Comparison of ENCODE assay signal across 19 cellular contexts in genomic region chr1:175576870-175577269, GRCh38.
"Had no signal": no experiment of that assay in that cellular context is flagged by ENCODE, and none has a peak within 500 bp of the region (broad histone marks: within the 10 kb centered on the region; RNA-seq: fewer than 3 reads in every experiment).

No MANE protein-coding gene starts in this region.

- H3K36me3 Mint-ChIP-seq: naive thymus-derived CD4-positive, alpha-beta T cell had no signal

- ATAC-seq: naive thymus-derived CD4-positive, alpha-beta T cell; sciatic nerve; stimulated activated memory B cell treated with anti-CD40 and anti-IgM and Interleukin-4, amounts not matched to agents 10 μg/mL and 1 μg/mL and 100 μg/mL, for 72 hours had no signal

- H3K79me2 ChIP-seq: hepatocyte had no signal

- H2AFZ ChIP-seq: hepatocyte had no signal

- H3K27me3 ChIP-seq: spleen, upper lobe of left lung, uterus had no signal

- H3K4me1 Mint-ChIP-seq: naive thymus-derived CD4-positive, alpha-beta T cell; stimulated activated memory B cell treated with anti-CD40 and anti-IgM and Interleukin-4, amounts not matched to agents 10 μg/mL and 1 μg/mL and 100 μg/mL, for 72 hours had no signal

- H3K27ac Mint-ChIP-seq: naive thymus-derived CD4-positive, alpha-beta T cell; stimulated activated memory B cell treated with anti-CD40 and anti-IgM and Interleukin-4, amounts not matched to agents 10 μg/mL and 1 μg/mL and 100 μg/mL, for 72 hours; stimulated activated naive CD8-positive, alpha-beta T cell treated with anti-CD3 and anti-CD28 coated beads, Interleukin-15, Interleukin-2, amounts not matched to agents 100 ng/mL and 50 ng/mL, for 24 hours had no signal

- H3K9me3 Mint-ChIP-seq: stimulated activated memory B cell treated with anti-CD40 and anti-IgM and Interleukin-4, amounts not matched to agents 10 μg/mL and 1 μg/mL and 100 μg/mL, for 72 hours; stimulated activated naive CD8-positive, alpha-beta T cell treated with anti-CD3 and anti-CD28 coated beads, Interleukin-15, Interleukin-2, amounts not matched to agents 100 ng/mL and 50 ng/mL, for 24 hours had no signal

- DNase-seq: dorsolateral prefrontal cortex; effector CD8-positive, alpha-beta T cell; foreskin melanocyte; head of caudate nucleus; kidney glomerular epithelial cell; mesendoderm; naive thymus-derived CD4-positive, alpha-beta T cell; posterior cingulate gyrus; spleen; stimulated activated CD4-positive, alpha-beta T cell treated with anti-CD3 and anti-CD28 coated beads, Interleukin-15, amount 100 ng/mL, for 24 hours; stimulated activated CD4-positive, alpha-beta T cell treated with anti-CD3 and anti-CD28 coated beads, Interleukin-1b, Interleukin-23, amount 100 ng/mL, for 48 hours; stimulated activated CD4-positive, alpha-beta T cell treated with anti-CD3 and anti-CD28 coated beads, Interleukin-4, amount 100 ng/mL, for 24 hours; tibial artery; upper lobe of left lung; uterus had no signal

- H3K9me3 ChIP-seq: spleen, tibial artery, upper lobe of left lung, uterus had no signal

- H3K4me1 ChIP-seq: spleen, tibial artery, upper lobe of left lung, uterus had no signal

- H3K4me3 Mint-ChIP-seq: naive thymus-derived CD4-positive, alpha-beta T cell; stimulated activated memory B cell treated with anti-CD40 and anti-IgM and Interleukin-4, amounts not matched to agents 10 μg/mL and 1 μg/mL and 100 μg/mL, for 72 hours; stimulated activated naive CD8-positive, alpha-beta T cell treated with anti-CD3 and anti-CD28 coated beads, Interleukin-15, Interleukin-2, amounts not matched to agents 100 ng/mL and 50 ng/mL, for 24 hours had no signal

- H3K27me3 Mint-ChIP-seq: stimulated activated memory B cell treated with anti-CD40 and anti-IgM and Interleukin-4, amounts not matched to agents 10 μg/mL and 1 μg/mL and 100 μg/mL, for 72 hours had no signal

- H3K4me3 ChIP-seq: dorsolateral prefrontal cortex, hepatocyte, spleen, tibial artery, upper lobe of left lung, uterus had no signal

- H3K36me3 ChIP-seq: spleen, tibial artery, upper lobe of left lung, uterus had no signal

- H3K27ac ChIP-seq: dorsolateral prefrontal cortex, hepatocyte, spleen, tibial artery, upper lobe of left lung, uterus had no signal

- H3K4me2 ChIP-seq: hepatocyte had no signal
